1 cellular context compared by ENCODE assay signal in genomic region chr22:31085493-31085824, GRCh38.
TF ChIP-seq lines count a peak whose summit lies in the region.

No MANE protein-coding gene starts in this region.

TF ChIP-seq in GM12878, 131 proteins besides CTCF, POLR2A, EP300 and RAD21:
- no peak for TF ChIP-seq RUNX3 (IDR thresholded peaks at IDR 0.05; ENCODE audit: low read length)
- no peak for TF ChIP-seq RCOR1 (conservative IDR thresholded peaks at IDR 0.05; ENCODE audit: low read depth, low read length)
- TF ChIP-seq ELK1 (IDR thresholded peaks at IDR 0.05; ENCODE audit: low read depth, low read length), result no peak
- 0 out of 2 replicates have a peak, but pooled peaks have one; percentile 20 for TF ChIP-seq IKZF1 (conservative IDR thresholded peaks at IDR 0.05)
- TF ChIP-seq TARDBP (IDR thresholded peaks at IDR 0.05; ENCODE audit: borderline replicate concordance), result no peak
- TF ChIP-seq BCL3 (IDR thresholded peaks at IDR 0.05; ENCODE audit: borderline replicate concordance, insufficient read depth, low read depth, low read length, poor library complexity, severe bottlenecking), result no peak
- no peak for TF ChIP-seq RFX5 (IDR thresholded peaks at IDR 0.05; ENCODE audit: low read depth, low read length)
- TF ChIP-seq FOS (IDR thresholded peaks at IDR 0.05; ENCODE audit: borderline replicate concordance, extremely low read depth, insufficient read length), result no peak
